Comparison of ENCODE assay signal across 8 cellular contexts in the genomic region with DNA sequence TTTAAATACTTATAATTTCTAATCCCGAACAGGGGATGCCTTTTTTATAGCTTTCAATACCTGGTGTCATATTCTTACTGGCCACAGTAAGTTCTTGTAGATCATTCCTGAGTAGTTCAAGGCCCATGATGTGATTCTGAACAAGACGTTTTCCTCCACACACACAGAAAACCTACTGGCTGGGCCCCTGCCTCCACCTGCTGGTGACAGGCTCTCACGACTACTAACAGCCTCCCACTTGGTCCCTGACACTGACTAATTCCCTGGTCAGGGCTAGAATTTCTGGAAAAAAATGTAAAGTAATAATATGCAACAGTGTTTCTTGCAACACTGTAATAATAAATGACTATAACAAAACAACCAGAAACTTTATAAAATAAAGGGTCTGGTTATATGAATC. TPM values are rescaled to one million over a fixed set of nuclear protein-coding genes. Genes with fewer than 3 reads are reported as not detected.
A peak's percentile ranks its signal among the peaks of the same experiment; 100 is the strongest.
DNase-seq lines count a peak whose midpoint lies in the region; ATAC-seq, FAIRE-seq and TF ChIP-seq lines count a peak whose summit lies in the region.

No MANE protein-coding gene starts in this region.

- H3K36me3 Mint-ChIP-seq in activated CD8-positive, alpha-beta memory T cell treated with anti-CD3 and anti-CD28 coated beads, Interleukin-2, amount 10 ng/mL, durations not matched to agents 7 days and 5 days, result no peaks in the 10 kb centered on the region

- H3K36me3 ChIP-seq in Panc1 (ENCODE audit: control insufficient read depth, insufficient read depth, low read length), result no peaks in the 10 kb centered on the region

- BruUV-seq in Panc1 (replicated peaks; lab: Mats Ljungman, UMichigan), result no TSS peak

- H3K27ac ChIP-seq in Panc1 (ENCODE audit: low read length), result peak overlapping the region; percentile 76

- H3K4me3 ChIP-seq in Panc1 (ENCODE audit: low read depth in 2 of 2, low read length in 2 of 2), result no peak overlapping the region

- ATAC-seq in activated CD8-positive, alpha-beta memory T cell treated with anti-CD3 and anti-CD28 coated beads, Interleukin-2, amount 10 ng/mL, durations not matched to agents 7 days and 5 days, result peak; percentile 41
- ATAC-seq in Panc1, result peak; percentile 92

- no peaks in the 10 kb centered on the region for H3K9me3 ChIP-seq in Panc1 (ENCODE audit: control insufficient read depth, insufficient read depth, low read depth, low read length)

- peak; percentile 76 for TF ChIP-seq CTCF in Panc1 (IDR thresholded peaks at IDR 0.05)

- no peak overlapping the region for H3K4me3 Mint-ChIP-seq in activated CD8-positive, alpha-beta memory T cell treated with anti-CD3 and anti-CD28 coated beads, Interleukin-2, amount 10 ng/mL, durations not matched to agents 7 days and 5 days

- FAIRE-seq in HTR-8/SVneo (lab: Jason Lieb, UNC), result no peak
- FAIRE-seq in islet of Langerhans (lab: Jason Lieb, UNC), result peak; percentile 86

- no peak overlapping the region for H3K27ac Mint-ChIP-seq in activated CD8-positive, alpha-beta memory T cell treated with anti-CD3 and anti-CD28 coated beads, Interleukin-2, amount 10 ng/mL, durations not matched to agents 7 days and 5 days

- H3K27me3 Mint-ChIP-seq in activated CD8-positive, alpha-beta memory T cell treated with anti-CD3 and anti-CD28 coated beads, Interleukin-2, amount 10 ng/mL, durations not matched to agents 7 days and 5 days, result no peaks in the 10 kb centered on the region

- intact Hi-C loops in Panc1 (cut with micrococcal nuclease; ENCODE audit: unreplicated experiment), result loop anchor here (1.0 kb wide), 1 partner anchor 205 kb away; no protein-coding TSS in a partner anchor

- peaks cover 1% of the 10 kb centered on the region for H3K4me1 Mint-ChIP-seq in activated CD8-positive, alpha-beta memory T cell treated with anti-CD3 and anti-CD28 coated beads, Interleukin-2, amount 10 ng/mL, durations not matched to agents 7 days and 5 days

- POLR2A ChIA-PET in Panc1 (lab: Charles Lee), result no interaction called here

- no peak for DNase-seq in activated CD8-positive, alpha-beta memory T cell treated with anti-CD3 and anti-CD28 coated beads, Interleukin-2, amount 10 ng/mL, durations not matched to agents 7 days and 5 days
- no peak for DNase-seq in activated CD8-positive, alpha-beta memory T cell treated with anti-CD3 and anti-CD28 coated beads for 24 hours
- DNase-seq in HTR-8/SVneo (ENCODE audit: insufficient read length, low spot score) (peak; percentile 79), Panc1 (ENCODE audit: low read depth, low spot score) (no peak), T47D (ENCODE audit: low read depth in 1 of 2, low spot score in 1 of 2) (peak; percentile 78 to 94)
- DNase-seq in stimulated activated CD4-positive, alpha-beta T cell treated with anti-CD3 and anti-CD28 coated beads, Interleukin-2, amount 100 ng/mL, for 24 hours, result peak; percentile 32 to 35
- no peak for DNase-seq in activated effector memory CD4-positive, alpha-beta T cell treated with anti-CD3 and anti-CD28 coated beads, Interleukin-2, amount 50 U/mL, for 16 hours

- CTCF ChIA-PET in activated CD8-positive, alpha-beta memory T cell treated with anti-CD3 and anti-CD28 coated beads, Interleukin-2, amount 10 ng/mL, durations not matched to agents 7 days and 5 days (lab: Charles Lee), result interaction anchor here (0.8 to 3.6 kb wide), 28 partner anchors 8 to 535 kb away, joined by 3 to 61 read pairs (median 3); a partner anchor contains a TSS
- CTCF ChIA-PET in Panc1 (lab: Charles Lee), result interaction anchor here (0.8 to 2.0 kb wide), 4 partner anchors 67 to 534 kb away, joined by 3 to 14 read pairs (median 6); no protein-coding TSS in a partner anchor

- no peaks in the 10 kb centered on the region for H3K9me3 Mint-ChIP-seq in activated CD8-positive, alpha-beta memory T cell treated with anti-CD3 and anti-CD28 coated beads, Interleukin-2, amount 10 ng/mL, durations not matched to agents 7 days and 5 days (ENCODE audit: low read depth)

- in situ Hi-C loops in Panc1 (cut with HindIII; ENCODE audit: low pct_unique_long_range_greater_than_20kb, low sequenced_read_pairs) (no loop called here), T47D (cut with HindIII; ENCODE audit: low pct_unique_long_range_greater_than_20kb, low sequenced_read_pairs) (no loop called here)

- H3K27me3 ChIP-seq in Panc1 (ENCODE audit: control insufficient read depth, insufficient read depth, low read length), result no peaks in the 10 kb centered on the region

- peaks cover 5% of the 10 kb centered on the region; the same call in 1 of the 2 replicates for H3K4me1 ChIP-seq in Panc1 (ENCODE audit: control insufficient read depth, insufficient read depth, low read length)

RNA-seq across cellular contexts. Expression of a gene that starts 50.4 kb away (rescaled TPM):
- not detected for total RNA-seq in activated CD8-positive, alpha-beta memory T cell treated with anti-CD3 and anti-CD28 coated beads, Interleukin-2, amount 10 ng/mL, durations not matched to agents 7 days and 5 days
- 67.4 TPM for total RNA-seq in Panc1 (2021; ENCODE audit: unreplicated experiment)
- 76.4 TPM for polyA plus RNA-seq in Panc1 (2012; ENCODE audit: insufficient read length)

Comparison
In these comparisons a context has a peak if more than half of its experiments do, and no peak if none do; other contexts are left out.
1. DNase-seq: peak in HTR-8/SVneo (single experiment), T47D (2 of 2) and stimulated activated CD4-positive, alpha-beta T cell treated with anti-CD3 and anti-CD28 coated beads, Interleukin-2, amount 100 ng/mL, for 24 hours (2 of 2); none in activated CD8-positive, alpha-beta memory T cell treated with anti-CD3 and anti-CD28 coated beads, Interleukin-2, amount 10 ng/mL, durations not matched to agents 7 days and 5 days (single experiment), activated CD8-positive, alpha-beta memory T cell treated with anti-CD3 and anti-CD28 coated beads for 24 hours (single experiment), Panc1 (single experiment) and activated effector memory CD4-positive, alpha-beta T cell treated with anti-CD3 and anti-CD28 coated beads, Interleukin-2, amount 50 U/mL, for 16 hours (single experiment).
2. RNA of a gene that starts 50.4 kb away (total RNA-seq): 67.4 TPM in Panc1 (single experiment); not detected in activated CD8-positive, alpha-beta memory T cell treated with anti-CD3 and anti-CD28 coated beads, Interleukin-2, amount 10 ng/mL, durations not matched to agents 7 days and 5 days; every median in the first group is over 10 times any median in the second.